In the genomic region with DNA sequence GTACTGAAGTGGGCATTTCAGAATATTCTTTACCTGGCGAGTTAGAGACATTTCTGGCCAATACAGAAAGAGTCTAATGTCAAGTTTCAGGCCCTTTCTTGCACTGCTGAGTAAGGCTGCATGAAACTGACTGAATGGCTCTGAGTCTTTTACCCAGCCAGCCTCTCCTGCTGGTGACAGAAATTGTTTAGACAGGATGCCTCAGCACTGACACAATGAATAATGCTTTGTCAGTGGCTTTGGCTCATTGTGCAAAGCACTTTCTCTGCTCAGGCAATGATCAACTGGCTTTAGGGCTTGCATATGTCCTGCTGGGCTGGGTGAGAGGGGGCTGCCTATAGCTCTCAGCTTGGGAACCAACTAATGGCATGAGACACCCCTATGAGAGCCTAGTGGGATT, we compare ENCODE assay signal across 27 cellular contexts.
A peak's percentile ranks its signal among the peaks of the same experiment; 100 is the strongest.
DNase-seq lines count a peak whose midpoint lies in the region; ATAC-seq and TF ChIP-seq lines count a peak whose summit lies in the region.
"Had no signal": no experiment of that assay in that cellular context is flagged by ENCODE, and none has a peak within 500 bp of the region (broad histone marks: within the 10 kb centered on the region; RNA-seq: fewer than 3 reads in every experiment).

No MANE protein-coding gene starts in this region.

- no peaks in the 10 kb centered on the region for H4K20me1 ChIP-seq in MM.1S (ENCODE audit: insufficient read depth, low read length)
- H4K20me1 ChIP-seq: BLaER1 treated with 17β-estradiol and CSF1 and Interleukin-3, amounts not matched to agents 10 nM and 100 nM had no signal

- H3K4me1 ChIP-seq in MM.1S (ENCODE audit: low read length), result 0 out of 2 replicates have a peak, but pooled peaks cover 10% of the 10 kb centered on the region

- no peak overlapping the region for H2AFZ ChIP-seq in MM.1S (ENCODE audit: low read length)

- H3K27ac ChIP-seq in MM.1S (ENCODE audit: low read length), result no peak overlapping the region
- H3K27ac ChIP-seq in brain microvascular endothelial cell, result no peak overlapping the region
- H3K27ac ChIP-seq: BLaER1 treated with 17β-estradiol and CSF1 and Interleukin-3, amounts not matched to agents 10 nM and 100 nM; pancreas; RWPE1; SJSA1; thoracic aorta; WERI-Rb-1 had no signal

- no peaks in the 10 kb centered on the region for H3K36me3 ChIP-seq in MM.1S (replicated peaks; ENCODE audit: insufficient read depth, low read length)
- H3K36me3 ChIP-seq in brain microvascular endothelial cell (replicated peaks), result no peaks in the 10 kb centered on the region
- H3K36me3 ChIP-seq: BLaER1 treated with 17β-estradiol and CSF1 and Interleukin-3, amounts not matched to agents 10 nM and 100 nM; pancreas; SJSA1; thoracic aorta; WERI-Rb-1 had no signal

- no peaks in the 10 kb centered on the region for H3F3A ChIP-seq in MM.1S (ENCODE audit: insufficient read depth, low read length)

- in situ Hi-C loops in brain microvascular endothelial cell (cut with HindIII; ENCODE audit: low pct_ligation_motif_present, low sequenced_read_pairs), result no loop called here

- no peaks in the 10 kb centered on the region for H3K9me3 ChIP-seq in MM.1S (replicated peaks; ENCODE audit: insufficient read depth, low read length)
- H3K9me3 ChIP-seq: pancreas, SJSA1, thoracic aorta had no signal

- no peak overlapping the region for H3K9ac ChIP-seq in MM.1S (ENCODE audit: low read length)
- H3K9ac ChIP-seq: BLaER1 treated with 17β-estradiol and CSF1 and Interleukin-3, amounts not matched to agents 10 nM and 100 nM had no signal

- H3K79me2 ChIP-seq in MM.1S (ENCODE audit: low read length), result no peaks in the 10 kb centered on the region

- ATAC-seq in HG03442 (IDR thresholded peaks at IDR 0.05; ENCODE audit: unreplicated experiment), result no peak
- ATAC-seq: activated CD8-positive, alpha-beta T cell treated with anti-CD3 and anti-CD28 coated beads, Interleukin-2, amount 10 ng/mL, durations not matched to agents 7 days and 5 days; natural killer cell; pancreas had no signal

- no peaks in the 10 kb centered on the region for H3K9me2 ChIP-seq in MM.1S (replicated peaks; ENCODE audit: insufficient read depth, low read length)

- DNase-seq in MM.1S (peak; percentile 75), brain microvascular endothelial cell (peak; percentile 24), kidney tubule cell (ENCODE audit: low spot score) (peak; percentile 41), retina (peak; percentile 45), NCI-H748 treated with DMSO at 0.1 percent for 48 hours (lab: John Stamatoyannopoulos, UW) (no peak), amniotic stem cell (lab: John Stamatoyannopoulos, UW) (no peak), SKM-1 treated with dmso at 0.1 percent for 144 hours (lab: John Stamatoyannopoulos, UW; ENCODE audit: unreplicated experiment) (no peak)
- DNase-seq: activated CD4-positive, alpha-beta T cell treated with anti-CD3 and anti-CD28 coated beads for 4 hours; activated CD8-positive, alpha-beta T cell treated with anti-CD3 and anti-CD28 coated beads, Interleukin-2, amount 10 ng/mL, durations not matched to agents 7 days and 5 days; activated naive CD4-positive, alpha-beta T cell treated with anti-CD3 and anti-CD28 coated beads, Interleukin-2, amount 50 U/mL, for 16 hours; DMS79 treated with DMSO at 0.1 percent for 48 hours; kidney; natural killer cell; NCI-H1092 treated with DMSO at 0.1 percent for 48 hours; NCI-H187; NCI-H524; NK-92 treated with Interleukin-12 subunit alpha and Interleukin-12 subunit beta, amount 100 ng/mL, for 24 hours; pancreas; stimulated activated CD4-positive, alpha-beta T cell treated with anti-CD3 and anti-CD28 coated beads, Interleukin-1b, Interleukin-23, amount 100 ng/mL, for 48 hours; T1000; WERI-Rb-1 had no signal

- H3K4me2 ChIP-seq in MM.1S (ENCODE audit: low read depth, low read length), result no peak overlapping the region
- H3K4me2 ChIP-seq: BLaER1 treated with 17β-estradiol and CSF1 and Interleukin-3, amounts not matched to agents 10 nM and 100 nM; smooth muscle cell had no signal

- H3K27me3 ChIP-seq in MM.1S (replicated peaks; ENCODE audit: insufficient read depth, low read length), result no peaks in the 10 kb centered on the region
- H3K27me3 ChIP-seq in brain microvascular endothelial cell (replicated peaks), result no peaks in the 10 kb centered on the region
- H3K27me3 ChIP-seq: BLaER1 treated with 17β-estradiol and CSF1 and Interleukin-3, amounts not matched to agents 10 nM and 100 nM; SJSA1 had no signal

- H3K4me3 ChIP-seq in MM.1S (ENCODE audit: low read length) (no peak overlapping the region), brain microvascular endothelial cell (ENCODE audit: low read depth, low read length) (no peak overlapping the region)
- H3K4me3 ChIP-seq: BLaER1 treated with 17β-estradiol and CSF1 and Interleukin-3, amounts not matched to agents 10 nM and 100 nM; pancreas; SJSA1; smooth muscle cell; thoracic aorta had no signal

- TF ChIP-seq CTCF in MM.1S (IDR thresholded peaks at IDR 0.05; ENCODE audit: low read length) (no peak), brain microvascular endothelial cell (IDR thresholded peaks at IDR 0.05; ENCODE audit: low read depth, low read length, missing control alignments) (peak; percentile 1)

Comparison
In these comparisons a context has a peak if more than half of its experiments do, and no peak if none do; other contexts are left out.
1. DNase-seq: peak in MM.1S (single experiment), brain microvascular endothelial cell (single experiment), kidney tubule cell (single experiment) and retina (single experiment); none in NCI-H748 treated with DMSO at 0.1 percent for 48 hours (single experiment), amniotic stem cell (single experiment) and SKM-1 treated with dmso at 0.1 percent for 144 hours (single experiment).